25 cellular contexts compared by ENCODE assay signal in genomic region chr10:72061930-72062329, GRCh38. TPM values are rescaled to one million over a fixed set of nuclear protein-coding genes. Genes with fewer than 3 reads are reported as not detected.
A peak's percentile ranks its signal among the peaks of the same experiment; 100 is the strongest.
DNase-seq lines count a peak whose midpoint lies in the region; ATAC-seq and TF ChIP-seq lines count a peak whose summit lies in the region.
"Had no signal": no experiment of that assay in that cellular context is flagged by ENCODE, and none has a peak within 500 bp of the region (broad histone marks: within the 10 kb centered on the region; RNA-seq: fewer than 3 reads in every experiment).

No MANE protein-coding gene starts in this region.

- no peak overlapping the region for H3K4me3 Mint-ChIP-seq in activated CD8-positive, alpha-beta T cell treated with anti-CD3 and anti-CD28 coated beads for 36 hours
- H3K4me3 Mint-ChIP-seq in memory B cell (no peak overlapping the region), type B pancreatic cell (no peak overlapping the region)
- H3K4me3 Mint-ChIP-seq: activated CD4-positive, alpha-beta T cell treated with anti-CD3 and anti-CD28 coated beads, Interleukin-2, amount 10 ng/mL, durations not matched to agents 24 days and 14 days; stimulated activated naive CD8-positive, alpha-beta T cell treated with anti-CD3 and anti-CD28 coated beads, Interleukin-15, Interleukin-2, amounts not matched to agents 100 ng/mL and 50 ng/mL, for 24 hours had no signal

- peak in 1 of 2 donors; percentile 4 for ATAC-seq in activated naive CD4-positive, alpha-beta T cell treated with anti-CD3 and anti-CD28 coated beads, Interleukin-2, amount 50 U/mL, for 72 hours
- no peak for ATAC-seq in activated CD8-positive, alpha-beta T cell treated with anti-CD3 and anti-CD28 coated beads for 36 hours
- ATAC-seq in memory B cell (ENCODE audit: low read depth) (peak; percentile 13), sciatic nerve (no peak), GM21360 (IDR thresholded peaks at IDR 0.05; ENCODE audit: unreplicated experiment) (no peak)
- ATAC-seq: lower lobe of right lung, mucosa of descending colon, psoas muscle had no signal

- H3K9me3 Mint-ChIP-seq in activated naive CD4-positive, alpha-beta T cell treated with anti-CD3 and anti-CD28 coated beads, Interleukin-2, amount 50 U/mL, for 72 hours: no peaks in the 10 kb centered on the region
- no peaks in the 10 kb centered on the region for H3K9me3 Mint-ChIP-seq in activated CD8-positive, alpha-beta T cell treated with anti-CD3 and anti-CD28 coated beads for 36 hours
- no peaks in the 10 kb centered on the region for H3K9me3 Mint-ChIP-seq in memory B cell
- no peaks in the 10 kb centered on the region for H3K9me3 Mint-ChIP-seq in type B pancreatic cell
- H3K9me3 Mint-ChIP-seq: activated CD4-positive, alpha-beta T cell treated with anti-CD3 and anti-CD28 coated beads, Interleukin-2, amount 10 ng/mL, durations not matched to agents 24 days and 14 days; activated T-helper 2 cell treated with anti-CD3 and anti-CD28 coated beads, Interferon-gamma antibody, Interleukin-2, Interleukin-4, amounts not matched to agents 10 μg/mL and 5 μg/mL and 100 μg/mL, durations not matched to agents 14 hours and 24 hours and 36 hours; stimulated activated naive CD8-positive, alpha-beta T cell treated with anti-CD3 and anti-CD28 coated beads, Interleukin-15, Interleukin-2, amounts not matched to agents 100 ng/mL and 50 ng/mL, for 24 hours had no signal

- H3K4me1 Mint-ChIP-seq in activated CD8-positive, alpha-beta T cell treated with anti-CD3 and anti-CD28 coated beads for 36 hours (ENCODE audit: low read depth): peaks cover 30% of the 10 kb centered on the region
- H3K4me1 Mint-ChIP-seq in memory B cell (peaks cover 16% of the 10 kb centered on the region), type B pancreatic cell (ENCODE audit: unreplicated experiment) (peaks cover 25% of the 10 kb centered on the region)

- no peaks in the 10 kb centered on the region for H3K36me3 Mint-ChIP-seq in activated naive CD4-positive, alpha-beta T cell treated with anti-CD3 and anti-CD28 coated beads, Interleukin-2, amount 50 U/mL, for 72 hours
- H3K36me3 Mint-ChIP-seq in activated CD8-positive, alpha-beta T cell treated with anti-CD3 and anti-CD28 coated beads for 36 hours (ENCODE audit: low read depth): peaks cover 25% of the 10 kb centered on the region
- H3K36me3 Mint-ChIP-seq in memory B cell (peaks cover 13% of the 10 kb centered on the region), type B pancreatic cell (no peaks in the 10 kb centered on the region)

- peak overlapping the region; percentile 36 to 74 for H3K27ac Mint-ChIP-seq in activated naive CD4-positive, alpha-beta T cell treated with anti-CD3 and anti-CD28 coated beads, Interleukin-2, amount 50 U/mL, for 72 hours
- H3K27ac Mint-ChIP-seq in activated CD8-positive, alpha-beta T cell treated with anti-CD3 and anti-CD28 coated beads for 36 hours: peak overlapping the region; percentile 65
- H3K27ac Mint-ChIP-seq in memory B cell (peak overlapping the region; percentile 78), type B pancreatic cell (peak overlapping the region; percentile 46)
- H3K27ac Mint-ChIP-seq: activated CD4-positive, alpha-beta T cell treated with anti-CD3 and anti-CD28 coated beads, Interleukin-2, amount 10 ng/mL, durations not matched to agents 24 days and 14 days; activated T-helper 2 cell treated with anti-CD3 and anti-CD28 coated beads, Interferon-gamma antibody, Interleukin-2, Interleukin-4, amounts not matched to agents 10 μg/mL and 5 μg/mL and 100 μg/mL, durations not matched to agents 14 hours and 24 hours and 36 hours; stimulated activated naive CD8-positive, alpha-beta T cell treated with anti-CD3 and anti-CD28 coated beads, Interleukin-15, Interleukin-2, amounts not matched to agents 100 ng/mL and 50 ng/mL, for 24 hours had no signal

- POLR2A ChIA-PET in activated CD8-positive, alpha-beta T cell treated with anti-CD3 and anti-CD28 coated beads for 36 hours (lab: Charles Lee): interaction anchor here (0.7 to 1.7 kb wide), 3 partner anchors 10 to 184 kb away, joined by 3 to 6 read pairs (median 3); no protein-coding TSS in a partner anchor

- CTCF ChIA-PET in activated CD8-positive, alpha-beta T cell treated with anti-CD3 and anti-CD28 coated beads for 36 hours (lab: Charles Lee): interaction anchor here (7.4 kb wide), 1 partner anchor 12 kb away, joined by 72 read pairs; no protein-coding TSS in a partner anchor

- DNase-seq in activated naive CD4-positive, alpha-beta T cell treated with anti-CD3 and anti-CD28 coated beads, Interleukin-2, amount 50 U/mL, for 72 hours (ENCODE audit: low spot score in 2 of 2): no peak
- no peak for DNase-seq in activated naive CD4-positive, alpha-beta T cell treated with Interleukin-2 at 50 U/mL for 16 hours
- no peak for DNase-seq in activated CD8-positive, alpha-beta T cell treated with anti-CD3 and anti-CD28 coated beads for 36 hours
- DNase-seq in memory B cell (ENCODE audit: low spot score in 2 of 2) (no peak), type B pancreatic cell (ENCODE audit: extremely low spot score, unreplicated experiment) (no peak), sciatic nerve (ENCODE audit: low spot score) (no peak), NCI-H2107 (lab: John Stamatoyannopoulos, UW) (no peak)
- DNase-seq: activated CD4-positive, alpha-beta T cell treated with anti-CD3 and anti-CD28 coated beads, Interleukin-2, amount 10 ng/mL, durations not matched to agents 24 days and 14 days; amygdala; cortex of kidney; esophagus squamous epithelium; foreskin melanocyte; lower lobe of right lung; mucosa of descending colon; NCI-H1105; NCI-H2029; NCI-H526; PC-9; Right ventricle myocardium superior; T-helper 9 cell had no signal

- no peak for TF ChIP-seq CTCF in activated CD8-positive, alpha-beta T cell treated with anti-CD3 and anti-CD28 coated beads for 36 hours (IDR thresholded peaks at IDR 0.05)
- no peak for TF ChIP-seq CTCF in type B pancreatic cell (conservative IDR thresholded peaks at IDR 0.05)

- intact Hi-C loops in activated CD8-positive, alpha-beta T cell treated with anti-CD3 and anti-CD28 coated beads for 36 hours (cut with micrococcal nuclease): no loop called here
- intact Hi-C loops in sciatic nerve (cut with DNase I): no loop called here

- no peaks in the 10 kb centered on the region for H3K27me3 Mint-ChIP-seq in activated CD8-positive, alpha-beta T cell treated with anti-CD3 and anti-CD28 coated beads for 36 hours
- H3K27me3 Mint-ChIP-seq in memory B cell (no peaks in the 10 kb centered on the region), type B pancreatic cell (no peaks in the 10 kb centered on the region)
- H3K27me3 Mint-ChIP-seq: activated CD4-positive, alpha-beta T cell treated with anti-CD3 and anti-CD28 coated beads, Interleukin-2, amount 10 ng/mL, durations not matched to agents 24 days and 14 days; stimulated activated naive CD8-positive, alpha-beta T cell treated with anti-CD3 and anti-CD28 coated beads, Interleukin-15, Interleukin-2, amounts not matched to agents 100 ng/mL and 50 ng/mL, for 24 hours had no signal

RNA-seq across cellular contexts. Expression of gene SPOCK2, which starts 26.4 kb away (rescaled TPM):
- total RNA-seq in activated naive CD4-positive, alpha-beta T cell treated with anti-CD3 and anti-CD28 coated beads, Interleukin-2, amount 50 U/mL, for 72 hours: 100 to 1,000 TPM; 170 to 209 TPM
- 100 to 1,000 TPM; 134 to 135 TPM for total RNA-seq in activated CD8-positive, alpha-beta T cell treated with anti-CD3 and anti-CD28 coated beads for 36 hours
- total RNA-seq in type B pancreatic cell (ENCODE audit: low replicate concordance): 13.8 TPM in 2 replicates
- 5.3 TPM for total RNA-seq in sciatic nerve
- total RNA-seq: M059J had no signal
